ENCODE assay signal across 8 cellular contexts in the genomic region with DNA sequence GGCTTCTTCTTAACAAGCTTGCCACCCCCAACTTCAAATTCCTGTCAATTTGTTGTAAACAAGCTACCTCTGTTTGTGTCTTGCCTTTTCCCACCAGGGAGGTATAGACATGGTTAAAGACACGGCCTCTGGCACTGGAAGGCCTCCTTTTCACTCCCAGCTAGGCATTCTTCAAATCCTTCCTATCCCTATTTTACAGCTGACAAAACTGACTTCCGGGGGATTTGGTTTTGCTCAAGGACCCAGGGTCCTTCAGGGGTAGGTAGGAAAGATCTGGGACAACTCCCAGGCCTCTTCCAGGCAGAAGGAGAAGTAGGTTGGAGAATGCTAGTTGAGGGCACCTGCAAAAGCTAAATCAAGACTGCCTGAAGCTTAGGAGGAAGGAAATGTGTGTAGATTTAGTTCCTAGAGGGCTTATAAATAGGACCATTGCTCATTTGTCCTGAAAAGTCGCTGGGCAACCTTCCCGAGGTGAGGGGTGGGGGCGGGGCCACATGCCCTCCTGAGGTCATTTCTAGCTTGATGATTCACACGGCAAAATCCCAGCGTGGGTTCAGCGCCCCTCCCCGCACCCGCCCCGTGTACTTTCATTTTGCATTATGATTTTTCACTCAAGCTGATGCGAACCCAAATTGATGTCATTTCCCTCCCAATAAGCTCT. TPM values are rescaled to one million over a fixed set of nuclear protein-coding genes. Genes with fewer than 3 reads are reported as not detected.
DNase-seq lines count a peak whose midpoint lies in the region; ATAC-seq, FAIRE-seq and TF ChIP-seq lines count a peak whose summit lies in the region.

No MANE protein-coding gene starts in this region.

- peaks cover 33% of the 10 kb centered on the region for H3K4me1 ChIP-seq in mesodermal cell (ENCODE audit: control insufficient read depth, insufficient read depth, low read length, poor library complexity, severe bottlenecking)

- no peaks in the 10 kb centered on the region for H3K36me3 ChIP-seq in mesodermal cell (ENCODE audit: control insufficient read depth, insufficient read depth, low read length)

- FAIRE-seq in GM12892 (lab: Jason Lieb, UNC) = peak; percentile 71

- peak; percentile 20 for DNase-seq in GM12892 (ENCODE audit: insufficient read length)
- DNase-seq in HL-60 (ENCODE audit: low read depth in 1 of 2, low spot score in 1 of 2) = peak in 1 of 2 experiments; percentile 8
- DNase-seq in activated CD4-positive, alpha-beta T cell treated with anti-CD3 and anti-CD28 coated beads for 1 hour = peak; percentile 53
- peak; percentile 92 for DNase-seq in coronary artery (ENCODE audit: low spot score)
- DNase-seq in stimulated activated CD8-positive, alpha-beta memory T cell treated with anti-CD3 and anti-CD28 coated beads, Interleukin-4, amount 100 ng/mL, for 24 hours (ENCODE audit: low read depth) = peak; percentile 71

- 44 to 52% methylated on average over 8 to 10 of the region's 12 CpGs for WGBS in mesodermal cell (ENCODE audit: insufficient coverage in 2 of 2), 2 experiments

- no peak for ATAC-seq in GM19467 (IDR thresholded peaks at IDR 0.05; ENCODE audit: unreplicated experiment)
- ATAC-seq in GM18870 (IDR thresholded peaks at IDR 0.05; ENCODE audit: unreplicated experiment) = no peak

- no peak overlapping the region for H3K27ac ChIP-seq in HL-60 (replicated peaks)
- peak overlapping the region; percentile 35 to 59 for H3K27ac ChIP-seq in coronary artery
- peak overlapping the region; percentile 53 for H3K27ac ChIP-seq in mesodermal cell (ENCODE audit: low read depth, low read length, severe bottlenecking)

- no peaks in the 10 kb centered on the region for H3K9me3 ChIP-seq in mesodermal cell (ENCODE audit: control insufficient read depth, low read length)

- no peak for TF ChIP-seq CTCF in HL-60 (IDR thresholded peaks at IDR 0.05; ENCODE audit: insufficient read depth, low read length)
- no peak for TF ChIP-seq CTCF in coronary artery (IDR thresholded peaks at IDR 0.05)

- peak overlapping the region; percentile 32 for H3K4me3 ChIP-seq in HL-60 (replicated peaks; ENCODE audit: insufficient read depth, low read length)
- H3K4me3 ChIP-seq in coronary artery = peak overlapping the region; percentile 62
- no peak overlapping the region for H3K4me3 ChIP-seq in mesodermal cell (ENCODE audit: extremely low read depth, insufficient read depth, low read length, poor library complexity, severe bottlenecking)

- TF ChIP-seq POLR2A in GM12892 (IDR thresholded peaks at IDR 0.05; ENCODE audit: low read depth, low read length) = no peak

- H3K27me3 ChIP-seq in HL-60 (ENCODE audit: insufficient read depth, poor library complexity, severe bottlenecking) = no peaks in the 10 kb centered on the region

RNA-seq across cellular contexts. Expression of a gene that starts 36.3 kb away (rescaled TPM):
- 10.9 TPM for polyA plus RNA-seq in GM12892 (2012; ENCODE audit: missing spikeins)
- polyA plus RNA-seq in mesodermal cell (2013, experiment 1 of 2) = 23.6 TPM
- 25.0 TPM for polyA plus RNA-seq in mesodermal cell (2013, experiment 2 of 2)
